ENCODE assay signal across 7 cellular contexts in genomic region chr9:68706579-68707201, GRCh38. TPM values are rescaled to one million over a fixed set of nuclear protein-coding genes. Genes with fewer than 3 reads are reported as not detected.
A peak's percentile ranks its signal among the peaks of the same experiment; 100 is the strongest.
DNase-seq lines count a peak whose midpoint lies in the region; ATAC-seq lines count a peak whose summit lies in the region.

No MANE protein-coding gene starts in this region.

- no peaks in the 10 kb centered on the region for H3K36me3 Mint-ChIP-seq in activated T-cell treated with anti-CD3 and anti-CD28 coated beads, Interleukin-2, amount 50 U/mL, for 72 hours (ENCODE audit: insufficient read depth in 2 of 2)
- H3K36me3 Mint-ChIP-seq in naive B cell: no peaks in the 10 kb centered on the region

- H3K9me3 ChIP-seq in MG63: no peaks in the 10 kb centered on the region

- ATAC-seq in GM19023 (IDR thresholded peaks at IDR 0.05; ENCODE audit: unreplicated experiment): peak; percentile 32
- ATAC-seq in HG02759 (IDR thresholded peaks at IDR 0.05; ENCODE audit: unreplicated experiment): peak; percentile 46
- ATAC-seq in activated T-cell treated with anti-CD3 and anti-CD28 coated beads, Interleukin-2, amount 50 U/mL, for 72 hours (replicated peaks in 1 of 2): no peak
- ATAC-seq in naive B cell (ENCODE audit: low read depth in 2 of 2): peak; percentile 23 to 27

- peak overlapping the region; percentile 91 to 92 for H3K4me3 Mint-ChIP-seq in activated T-cell treated with anti-CD3 and anti-CD28 coated beads, Interleukin-2, amount 50 U/mL, for 72 hours
- H3K4me3 Mint-ChIP-seq in naive B cell: peak overlapping the region; percentile 84 to 99 (median 95)

- H3K9me3 Mint-ChIP-seq in activated T-cell treated with anti-CD3 and anti-CD28 coated beads, Interleukin-2, amount 50 U/mL, for 72 hours: no peaks in the 10 kb centered on the region
- no peaks in the 10 kb centered on the region for H3K9me3 Mint-ChIP-seq in naive B cell

- H3K36me3 ChIP-seq in MG63: no peaks in the 10 kb centered on the region

- peaks cover 18% of the 10 kb centered on the region for H3K4me1 Mint-ChIP-seq in activated T-cell treated with anti-CD3 and anti-CD28 coated beads, Interleukin-2, amount 50 U/mL, for 72 hours (ENCODE audit: low read depth)
- H3K4me1 Mint-ChIP-seq in naive B cell: peaks cover 50 to 63% (median 57%) of the 10 kb centered on the region in 3 donors

- DNase-seq in activated T-cell treated with anti-CD3 and anti-CD28 coated beads, Interleukin-2, amount 50 U/mL, for 72 hours: no peak
- DNase-seq in naive B cell: peak; percentile 44
- no peak for DNase-seq in NCI-H226
- no peak for DNase-seq in NCI-H146 (lab: John Stamatoyannopoulos, UW)
- DNase-seq in MG63: no peak

- H3K4me3 ChIP-seq in MG63: no peak overlapping the region

- peaks cover 19% of the 10 kb centered on the region for H3K27me3 ChIP-seq in MG63

- H3K27me3 Mint-ChIP-seq in activated T-cell treated with anti-CD3 and anti-CD28 coated beads, Interleukin-2, amount 50 U/mL, for 72 hours (ENCODE audit: low read depth): peaks cover 82% of the 10 kb centered on the region
- H3K27me3 Mint-ChIP-seq in naive B cell: no peaks in the 10 kb centered on the region

- no peak overlapping the region for H3K27ac Mint-ChIP-seq in activated T-cell treated with anti-CD3 and anti-CD28 coated beads, Interleukin-2, amount 50 U/mL, for 72 hours
- H3K27ac Mint-ChIP-seq in naive B cell: peak overlapping the region; percentile 14 to 98 (median 80)

RNA-seq across cellular contexts. Expression of gene PIP5K1B, which starts 1.6 kb away (rescaled TPM):
- 1 to 10 TPM; 2.5 to 2.8 TPM for total RNA-seq in activated T-cell treated with anti-CD3 and anti-CD28 coated beads, Interleukin-2, amount 50 U/mL, for 72 hours
- 10 to 100 TPM in 2 of 6 donors, 1 to 10 TPM in 4; 6.6 to 16.6 (median 9.3) TPM for polyA plus RNA-seq in naive B cell (ENCODE audit: low read depth in 6 of 6)
- total RNA-seq in MG63 (2014; rRNA removed; shearing (Covaris generic); ENCODE audit: low replicate concordance): not detected in 2 replicates

Comparison
In these comparisons a context has a peak if more than half of its experiments do, and no peak if none do; other contexts are left out.
1. ATAC-seq: peak in GM19023 (single experiment), HG02759 (single experiment) and naive B cell (2 of 2); none in activated T-cell treated with anti-CD3 and anti-CD28 coated beads, Interleukin-2, amount 50 U/mL, for 72 hours (0 of 2).